Comparison of ENCODE assay signal across 8 cellular contexts in genomic region chr14:76917759-76918175, GRCh38.
DNase-seq lines count a peak whose midpoint lies in the region; ATAC-seq lines count a peak whose summit lies in the region.

No MANE protein-coding gene starts in this region.

- WGBS in right cardiac atrium: 36% methylated on average over 4 of the region's 4 CpGs

- peak; percentile 25 to 42 for ATAC-seq in right cardiac atrium

- intact Hi-C loops in right cardiac atrium (cut with DNase I): loop anchor here in 2 of 4 donors (5.0 to 10.0 kb wide), 2 partner anchors 40 to 107 kb away; partner anchors contain the start of gene IRF2BPL (in 1 of the 2)

- H3K27ac ChIP-seq in KOPT-K1 (ENCODE audit: low read depth, low read length, poor library complexity, severe bottlenecking) (peak overlapping the region; percentile 78), SJCRH30 (peak overlapping the region; percentile 80), right cardiac atrium (ENCODE audit: low read length) (peak overlapping the region; percentile 97), substantia nigra (ENCODE audit: low read depth, low read length, poor library complexity, severe bottlenecking) (peak overlapping the region; percentile 64)

- DNase-seq in SJCRH30 (peak in 1 of 2 experiments; percentile 44), right cardiac atrium (peak; percentile 73 to 91 (median 90)), substantia nigra (lab: John Stamatoyannopoulos, UW) (peak in 18 of 49 donors; percentile 43 to 81 (median 66)), cerebellar nuclear complex (lab: John Stamatoyannopoulos, UW) (no peak), retina (no peak), OCI-M2 (lab: John Stamatoyannopoulos, UW; ENCODE audit: unreplicated experiment) (no peak), HPDE6-E6E7 (ENCODE audit: extremely low spot score) (no peak)

- H3K9me3 ChIP-seq in KOPT-K1 (ENCODE audit: insufficient read depth, low read length, poor library complexity, severe bottlenecking) (no peaks in the 10 kb centered on the region), SJCRH30 (replicated peaks) (no peaks in the 10 kb centered on the region), right cardiac atrium (ENCODE audit: control insufficient read depth, low read length) (no peaks in the 10 kb centered on the region)

- H3K27me3 ChIP-seq in SJCRH30 (no peaks in the 10 kb centered on the region), right cardiac atrium (ENCODE audit: control insufficient read depth, insufficient read depth) (no peaks in the 10 kb centered on the region)

- H3K4me3 ChIP-seq in SJCRH30 (no peak overlapping the region), right cardiac atrium (ENCODE audit: low read length) (no peak overlapping the region)

- H3K4me1 ChIP-seq in SJCRH30 (peaks cover 46% of the 10 kb centered on the region), right cardiac atrium (ENCODE audit: control insufficient read depth, insufficient read depth, low read length) (peaks cover 27% of the 10 kb centered on the region)

- no peaks in the 10 kb centered on the region for H3K36me3 ChIP-seq in KOPT-K1 (ENCODE audit: insufficient read depth, low read length)
- H3K36me3 ChIP-seq in SJCRH30: no peaks in the 10 kb centered on the region

Comparison
In these comparisons a context has a peak if more than half of its experiments do, and no peak if none do; other contexts are left out.
1. DNase-seq: peak in right cardiac atrium (3 of 3); none in cerebellar nuclear complex (0 of 2), retina (single experiment), OCI-M2 (single experiment) and HPDE6-E6E7 (single experiment).
2. Peak in every context shown above with its lines, with median percentiles within 50 percentile points of each other: H3K27ac ChIP-seq.